Comparison of ENCODE assay signal across 21 cellular contexts in genomic region chr7:123485187-123485586, GRCh38. TPM values are rescaled to one million over a fixed set of nuclear protein-coding genes. Genes with fewer than 3 reads are reported as not detected.
"Had no signal": no experiment of that assay in that cellular context is flagged by ENCODE, and none has a peak within 500 bp of the region (broad histone marks: within the 10 kb centered on the region; RNA-seq: fewer than 3 reads in every experiment).

No MANE protein-coding gene starts in this region.

- ATAC-seq: activated CD4-positive, CD25-positive, alpha-beta regulatory T cell treated with anti-CD3 and anti-CD28 coated beads, Interleukin-2, amount 50 U/mL, for 24 hours; activated T-cell treated with anti-CD3 and anti-CD28 coated beads, Interleukin-2, amount 50 U/mL, for 72 hours; body of pancreas; gastrocnemius medialis; left lobe of liver; lower lobe of right lung; mucosa of descending colon; pancreas; right cardiac atrium; stimulated activated naive CD8-positive, alpha-beta T cell treated with anti-CD3 and anti-CD28 coated beads, Interleukin-15, Interleukin-2, amounts not matched to agents 100 U/mL and 50 U/mL, for 24 hours had no signal

- H3K4me1 Mint-ChIP-seq: activated CD4-positive, alpha-beta memory T cell treated with anti-CD3 and anti-CD28 coated beads, Interleukin-2, amount 10 ng/mL, durations not matched to agents 7 days and 5 days; activated CD4-positive, alpha-beta T cell treated with anti-CD3 and anti-CD28 coated beads, Interleukin-2, amount 10 ng/mL, durations not matched to agents 24 days and 14 days; activated naive CD4-positive, alpha-beta T cell treated with anti-CD3 and anti-CD28 coated beads, Interleukin-2, amount 10 ng/mL, durations not matched to agents 7 days and 5 days; nephron progenitor cell had no signal

- H3K9me3 Mint-ChIP-seq: activated CD4-positive, alpha-beta memory T cell treated with anti-CD3 and anti-CD28 coated beads, Interleukin-2, amount 10 ng/mL, durations not matched to agents 7 days and 5 days; activated CD4-positive, alpha-beta T cell treated with anti-CD3 and anti-CD28 coated beads, Interleukin-2, amount 10 ng/mL, durations not matched to agents 24 days and 14 days; activated naive CD4-positive, alpha-beta T cell treated with anti-CD3 and anti-CD28 coated beads, Interleukin-2, amount 10 ng/mL, durations not matched to agents 7 days and 5 days; activated T-cell treated with anti-CD3 and anti-CD28 coated beads, Interleukin-2, amount 50 U/mL, for 72 hours; nephron progenitor cell had no signal

- DNase-seq: activated CD4-positive, alpha-beta memory T cell treated with anti-CD3 and anti-CD28 coated beads, Interleukin-2, amount 10 ng/mL, durations not matched to agents 7 days and 5 days; activated CD4-positive, alpha-beta T cell treated with anti-CD3 and anti-CD28 coated beads, Interleukin-2, amount 10 ng/mL, durations not matched to agents 24 days and 14 days; activated effector memory CD4-positive, alpha-beta T cell treated with anti-CD3 and anti-CD28 coated beads, Interleukin-2, amount 50 U/mL, for 16 hours; activated naive CD4-positive, alpha-beta T cell treated with anti-CD3 and anti-CD28 coated beads, Interleukin-2, amount 10 ng/mL, durations not matched to agents 7 days and 5 days; activated T-cell treated with anti-CD3 and anti-CD28 coated beads, Interleukin-2, amount 50 U/mL, for 72 hours; anterior cingulate cortex; body of pancreas; gastrocnemius medialis; hypothalamus; lower lobe of right lung; mesendoderm; mucosa of descending colon; nephron progenitor cell; pancreas; right cardiac atrium; stimulated activated CD4-positive, alpha-beta T cell treated with anti-CD3 and anti-CD28 coated beads, Interleukin-4, amount 100 ng/mL, for 4 hours; stimulated activated naive CD8-positive, alpha-beta T cell treated with anti-CD3 and anti-CD28 coated beads, Interleukin-15, Interleukin-2, amounts not matched to agents 100 U/mL and 50 U/mL, for 24 hours; upper lobe of left lung had no signal

- H3K4me3 ChIP-seq: body of pancreas, gastrocnemius medialis, lower lobe of right lung, mucosa of descending colon, pancreas, upper lobe of left lung had no signal

- H3K4me3 Mint-ChIP-seq: activated CD4-positive, alpha-beta memory T cell treated with anti-CD3 and anti-CD28 coated beads, Interleukin-2, amount 10 ng/mL, durations not matched to agents 7 days and 5 days; activated CD4-positive, alpha-beta T cell treated with anti-CD3 and anti-CD28 coated beads, Interleukin-2, amount 10 ng/mL, durations not matched to agents 24 days and 14 days; activated naive CD4-positive, alpha-beta T cell treated with anti-CD3 and anti-CD28 coated beads, Interleukin-2, amount 10 ng/mL, durations not matched to agents 7 days and 5 days; activated T-cell treated with anti-CD3 and anti-CD28 coated beads, Interleukin-2, amount 50 U/mL, for 72 hours; nephron progenitor cell had no signal

- H3K36me3 Mint-ChIP-seq: activated naive CD4-positive, alpha-beta T cell treated with anti-CD3 and anti-CD28 coated beads, Interleukin-2, amount 10 ng/mL, durations not matched to agents 7 days and 5 days had no signal

- H3K27ac Mint-ChIP-seq: activated CD4-positive, alpha-beta memory T cell treated with anti-CD3 and anti-CD28 coated beads, Interleukin-2, amount 10 ng/mL, durations not matched to agents 7 days and 5 days; activated CD4-positive, alpha-beta T cell treated with anti-CD3 and anti-CD28 coated beads, Interleukin-2, amount 10 ng/mL, durations not matched to agents 24 days and 14 days; activated naive CD4-positive, alpha-beta T cell treated with anti-CD3 and anti-CD28 coated beads, Interleukin-2, amount 10 ng/mL, durations not matched to agents 7 days and 5 days; activated T-cell treated with anti-CD3 and anti-CD28 coated beads, Interleukin-2, amount 50 U/mL, for 72 hours; nephron progenitor cell had no signal

- H3K27me3 Mint-ChIP-seq: activated CD4-positive, alpha-beta T cell treated with anti-CD3 and anti-CD28 coated beads, Interleukin-2, amount 10 ng/mL, durations not matched to agents 24 days and 14 days; activated naive CD4-positive, alpha-beta T cell treated with anti-CD3 and anti-CD28 coated beads, Interleukin-2, amount 10 ng/mL, durations not matched to agents 7 days and 5 days had no signal

RNA-seq across cellular contexts. Expression of gene IQUB, which starts 49.2 kb away (rescaled TPM):
- total RNA-seq: activated CD4-positive, alpha-beta memory T cell treated with anti-CD3 and anti-CD28 coated beads, Interleukin-2, amount 10 ng/mL, durations not matched to agents 7 days and 5 days; activated CD4-positive, alpha-beta T cell treated with anti-CD3 and anti-CD28 coated beads, Interleukin-2, amount 10 ng/mL, durations not matched to agents 24 days and 14 days; T-helper 2 cell treated with Interferon-gamma antibody and Interleukin-4, amounts not matched to agents 100 ng/mL and 5 ng/mL, for 36 hours had no signal
